9 cellular contexts compared by ENCODE assay signal in genomic region chr15:67836134-67836455, GRCh38. TPM values are rescaled to one million over a fixed set of nuclear protein-coding genes. Genes with fewer than 3 reads are reported as not detected.
DNase-seq lines count a peak whose midpoint lies in the region; ATAC-seq and TF ChIP-seq lines count a peak whose summit lies in the region.
"Had no signal": no experiment of that assay in that cellular context is flagged by ENCODE, and none has a peak within 500 bp of the region (broad histone marks: within the 10 kb centered on the region; RNA-seq: fewer than 3 reads in every experiment).

No MANE protein-coding gene starts in this region.

- no peaks in the 10 kb centered on the region for H3K36me3 ChIP-seq in iPS-15b (ENCODE audit: control insufficient read depth, insufficient read depth, low read length)
- no peaks in the 10 kb centered on the region for H3K36me3 ChIP-seq in stomach

- no peak for TF ChIP-seq CTCF in stomach (IDR thresholded peaks at IDR 0.05)
- no peak for TF ChIP-seq CTCF in GM13976 (IDR thresholded peaks at IDR 0.05; ENCODE audit: borderline replicate concordance, control extremely low read depth, extremely low read depth, insufficient read depth, missing control alignments)

- no peak overlapping the region for H3K9ac ChIP-seq in iPS-15b (ENCODE audit: low read depth, low read length)

- peaks cover 79% of the 10 kb centered on the region for H3K27me3 Mint-ChIP-seq in T-helper 1 cell treated with Interleukin-12 subunit alpha and Interleukin-12 subunit beta and Interleukin-4 antibody, amounts not matched to agents 30 μg/mL and 1 μg/mL, for 36 hours (ENCODE audit: low read depth)
- H3K27me3 Mint-ChIP-seq in activated T-cell treated with anti-CD3 and anti-CD28 coated beads, Interleukin-2, amount 50 U/mL, for 4 hours (ENCODE audit: low read depth), result peaks cover 47% of the 10 kb centered on the region

- H3K9me3 ChIP-seq in iPS-15b (ENCODE audit: control insufficient read depth, insufficient read depth, low read length), result no peaks in the 10 kb centered on the region
- H3K9me3 ChIP-seq in stomach, result no peaks in the 10 kb centered on the region

- TF ChIP-seq EP300 in stomach (IDR thresholded peaks at IDR 0.05), result no peak

- no peak overlapping the region for H3K27ac Mint-ChIP-seq in T-helper 1 cell treated with Interleukin-12 subunit alpha and Interleukin-12 subunit beta and Interleukin-4 antibody, amounts not matched to agents 30 μg/mL and 1 μg/mL, for 36 hours

- H3K4me1 ChIP-seq in iPS-15b (ENCODE audit: control insufficient read depth, insufficient read depth, low read length), result peaks cover 17% of the 10 kb centered on the region
- peaks cover 44 to 66% (median 55%) of the 10 kb centered on the region in 4 donors for H3K4me1 ChIP-seq in stomach

- ATAC-seq in activated T-cell treated with anti-CD3 and anti-CD28 coated beads, Interleukin-2, amount 50 U/mL, for 4 hours, result no peak
- ATAC-seq in HG02840 (IDR thresholded peaks at IDR 0.05; ENCODE audit: low FRiP score, unreplicated experiment), result no peak

- intact Hi-C loops in stomach (cut with DNase I; ENCODE audit: low total_unique reads), result no loop called here

- H3K4me3 Mint-ChIP-seq in T-helper 1 cell treated with Interleukin-12 subunit alpha and Interleukin-12 subunit beta and Interleukin-4 antibody, amounts not matched to agents 30 μg/mL and 1 μg/mL, for 36 hours, result peak overlapping the region; percentile 42
- H3K4me3 Mint-ChIP-seq in activated T-cell treated with anti-CD3 and anti-CD28 coated beads, Interleukin-2, amount 50 U/mL, for 4 hours, result peak overlapping the region; percentile 76

- peaks cover 79% of the 10 kb centered on the region for H3K27me3 ChIP-seq in iPS-15b (ENCODE audit: control insufficient read depth, insufficient read depth, low read length)
- peaks cover 20 to 51% (median 50%) of the 10 kb centered on the region in 3 donors for H3K27me3 ChIP-seq in stomach

- peaks cover 40% of the 10 kb centered on the region for H3K4me1 Mint-ChIP-seq in T-helper 1 cell treated with Interleukin-12 subunit alpha and Interleukin-12 subunit beta and Interleukin-4 antibody, amounts not matched to agents 30 μg/mL and 1 μg/mL, for 36 hours (ENCODE audit: low read depth)
- peaks cover 41% of the 10 kb centered on the region for H3K4me1 Mint-ChIP-seq in activated T-cell treated with anti-CD3 and anti-CD28 coated beads, Interleukin-2, amount 50 U/mL, for 4 hours (ENCODE audit: low read depth)

- H3K27ac ChIP-seq in stomach, result no peak overlapping the region

- H3K36me3 Mint-ChIP-seq in T-helper 1 cell treated with Interleukin-12 subunit alpha and Interleukin-12 subunit beta and Interleukin-4 antibody, amounts not matched to agents 30 μg/mL and 1 μg/mL, for 36 hours (ENCODE audit: low read depth), result peaks cover 6% of the 10 kb centered on the region
- no peaks in the 10 kb centered on the region for H3K36me3 Mint-ChIP-seq in activated T-cell treated with anti-CD3 and anti-CD28 coated beads, Interleukin-2, amount 50 U/mL, for 4 hours (ENCODE audit: insufficient read depth)

- H3K9me3 Mint-ChIP-seq in T-helper 1 cell treated with Interleukin-12 subunit alpha and Interleukin-12 subunit beta and Interleukin-4 antibody, amounts not matched to agents 30 μg/mL and 1 μg/mL, for 36 hours, result no peaks in the 10 kb centered on the region
- no peaks in the 10 kb centered on the region for H3K9me3 Mint-ChIP-seq in activated T-cell treated with anti-CD3 and anti-CD28 coated beads, Interleukin-2, amount 50 U/mL, for 4 hours

- no peak for TF ChIP-seq POLR2A in stomach (IDR thresholded peaks at IDR 0.05)

- in situ Hi-C loops in GM13976 (cut with MboI; ENCODE audit: low sequenced_read_pairs, unreplicated experiment), result loop anchor here (10.0 to 25.0 kb wide), 2 partner anchors 381 to 899 kb away; no protein-coding TSS in a partner anchor

- H3K4me3 ChIP-seq in iPS-15b (ENCODE audit: low read depth, low read length) (peak overlapping the region; percentile 53), stomach (peak overlapping the region; percentile 31 to 51 (median 45))

- DNase-seq in T-helper 1 cell, result no peak
- DNase-seq in activated T-cell treated with anti-CD3 and anti-CD28 coated beads, Interleukin-2, amount 50 U/mL, for 4 hours, result no peak
- DNase-seq in stomach, result no peak
- DNase-seq in GM13976 (ENCODE audit: low spot score), result no peak
- DNase-seq in HT-29 (ENCODE audit: low spot score), result no peak

- 2 to 6% (median 5%) methylated on average over 16 of the region's 16 CpGs for WGBS in stomach, 5 donors

RNA-seq across cellular contexts. Expression of gene RNU6-1, which starts 3.8 kb away (rescaled TPM):
- total RNA-seq in activated T-cell treated with anti-CD3 and anti-CD28 coated beads, Interleukin-2, amount 50 U/mL, for 4 hours, result not detected
- total RNA-seq in stomach, result not detected
- polyA plus RNA-seq in stomach, result not detected
- not detected in 2 replicates for total RNA-seq in HT-29 (2014; rRNA removed; shearing (Covaris generic))
- total RNA-seq: T-helper 2 cell treated with Interferon-gamma antibody and Interleukin-4, amounts not matched to agents 100 ng/mL and 5 ng/mL, for 36 hours had no signal

RNA-seq across cellular contexts. Expression of gene SKOR1, which starts 10.8 kb away (rescaled TPM):
- total RNA-seq in activated T-cell treated with anti-CD3 and anti-CD28 coated beads, Interleukin-2, amount 50 U/mL, for 4 hours, result under 1 TPM; 0.15 to 0.34 (median 0.33) TPM
- 1 to 10 TPM in 2 of 5 donors, under 1 TPM in 2, not detected in 1; 0.14 to 5.8 (median 2.9) TPM for total RNA-seq in stomach
- polyA plus RNA-seq in stomach, result under 1 TPM in 2 of 3 donors, not detected in 1; 0.20 to 0.46 TPM
- 0.15 and 0.18 TPM in 2 replicates for total RNA-seq in HT-29 (2014; rRNA removed; shearing (Covaris generic))
